20 cellular contexts compared by ENCODE assay signal in the genomic region with DNA sequence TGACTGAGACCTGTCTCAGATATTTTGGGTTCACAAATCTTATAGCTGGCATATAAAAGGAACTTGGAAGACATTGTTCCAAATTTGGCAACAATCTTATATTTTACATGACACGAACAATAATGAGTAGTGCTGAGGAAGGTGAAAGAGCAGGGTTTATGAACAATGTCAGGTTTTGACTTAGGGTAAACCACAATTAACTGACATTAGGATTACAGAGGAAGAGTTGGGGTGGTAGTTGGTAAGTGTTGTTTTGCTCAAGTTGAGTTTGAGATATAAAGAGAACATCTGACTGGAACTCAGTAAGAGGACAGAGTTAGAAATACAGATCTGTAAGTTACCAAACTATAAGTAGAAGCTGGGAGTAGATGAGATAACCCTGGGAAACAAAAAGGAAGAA. TPM values are rescaled to one million over a fixed set of nuclear protein-coding genes. Genes with fewer than 3 reads are reported as not detected.
DNase-seq lines count a peak whose midpoint lies in the region; TF ChIP-seq lines count a peak whose summit lies in the region.
"Had no signal": no experiment of that assay in that cellular context is flagged by ENCODE, and none has a peak within 500 bp of the region (broad histone marks: within the 10 kb centered on the region; RNA-seq: fewer than 3 reads in every experiment).

No MANE protein-coding gene starts in this region.

- no peak overlapping the region for H4K91ac ChIP-seq in H9 (ENCODE audit: insufficient read length, low read depth, low read length)

- H2BK20ac ChIP-seq in H9 (ENCODE audit: low read depth, low read length, poor library complexity, severe bottlenecking), result no peak overlapping the region

- H3K27ac ChIP-seq in DOHH2 (ENCODE audit: low read depth, low read length) (no peak overlapping the region), H9 (ENCODE audit: insufficient read length, low read depth, low read length) (peak overlapping the region; percentile 95), iPS-18a (ENCODE audit: low read length) (peak overlapping the region; percentile 90)
- H3K27ac ChIP-seq: dorsolateral prefrontal cortex, lower lobe of right lung, pancreas, thoracic aorta had no signal

- H3K9ac ChIP-seq in H9 (ENCODE audit: extremely low read depth, insufficient read length, low read length) (no peak overlapping the region), iPS-18a (ENCODE audit: low read length) (peak overlapping the region; percentile 25)

- H3K27me3 Mint-ChIP-seq in H9 (ENCODE audit: low read depth), result no peaks in the 10 kb centered on the region
- H3K27me3 Mint-ChIP-seq in T-helper 2 cell treated with Interferon-gamma antibody and Interleukin-4, amounts not matched to agents 5 μg/mL and 100 μg/mL, for 36 hours (ENCODE audit: low read depth), result no peaks in the 10 kb centered on the region
- H3K27me3 Mint-ChIP-seq: CD4-positive, alpha-beta T cell had no signal

- H2BK12ac ChIP-seq in H9 (ENCODE audit: insufficient read length, low read depth, low read length), result no peak overlapping the region

- H3K4ac ChIP-seq in H9 (ENCODE audit: low read depth, low read length), result no peak overlapping the region

- H2BK120ac ChIP-seq in H9 (ENCODE audit: low read depth, low read length, poor library complexity, severe bottlenecking), result no peak overlapping the region

- H3K4me1 ChIP-seq in DOHH2 (ENCODE audit: control insufficient read depth, low read length), result peaks cover 49% of the 10 kb centered on the region
- peaks cover 15% of the 10 kb centered on the region; the same call in 1 of the 2 replicates for H3K4me1 ChIP-seq in H9 (ENCODE audit: insufficient read depth, low read length)
- H3K4me1 ChIP-seq in iPS-18a (ENCODE audit: control insufficient read depth, low read depth, low read length), result peaks cover 52% of the 10 kb centered on the region
- H3K4me1 ChIP-seq: lower lobe of right lung, pancreas had no signal

- no peaks in the 10 kb centered on the region for H3K79me2 ChIP-seq in DOHH2 (ENCODE audit: control insufficient read depth, low read length)
- no peaks in the 10 kb centered on the region for H3K79me2 ChIP-seq in H9 (ENCODE audit: insufficient read depth, low read length)

- no peak overlapping the region for H3T11ph ChIP-seq in H9 (ENCODE audit: low read length)

- TF ChIP-seq CTCF in DOHH2 (IDR thresholded peaks at IDR 0.05; ENCODE audit: low read depth, low read length, poor library complexity, severe bottlenecking), result no peak
- TF ChIP-seq CTCF in H9 (conservative IDR thresholded peaks at IDR 0.05), result no peak

- H3K4me3 ChIP-seq in DOHH2 (ENCODE audit: low read length), result no peak overlapping the region; the same call in 1 of the 2 replicates
- peak overlapping the region; percentile 26 for H3K4me3 ChIP-seq in iPS-18a (ENCODE audit: low read length)
- H3K4me3 ChIP-seq: dorsolateral prefrontal cortex, lower lobe of right lung, mucosa of descending colon, pancreas, thoracic aorta had no signal

- H3K79me1 ChIP-seq in H9 (ENCODE audit: insufficient read depth, low read depth, low read length, poor library complexity, severe bottlenecking), result no peaks in the 10 kb centered on the region

- H4K8ac ChIP-seq in H9 (replicated peaks; ENCODE audit: insufficient read length, low read depth, low read length), result no peak overlapping the region

- no peaks in the 10 kb centered on the region for H3K9me3 Mint-ChIP-seq in H9
- peaks cover 4% of the 10 kb centered on the region for H3K9me3 Mint-ChIP-seq in T-helper 2 cell treated with Interferon-gamma antibody and Interleukin-4, amounts not matched to agents 5 μg/mL and 100 μg/mL, for 36 hours
- H3K9me3 Mint-ChIP-seq: CD4-positive, alpha-beta T cell had no signal

- peak overlapping the region in 1 of 2 experiments; percentile 53; a peak in 3 of 5 replicates for H3K4me3 Mint-ChIP-seq in H9
- peak overlapping the region; percentile 62 for H3K4me3 Mint-ChIP-seq in T-helper 2 cell treated with Interferon-gamma antibody and Interleukin-4, amounts not matched to agents 5 μg/mL and 100 μg/mL, for 36 hours
- H3K4me3 Mint-ChIP-seq: CD4-positive, alpha-beta T cell had no signal

- no peak overlapping the region for H3K23ac ChIP-seq in H9 (ENCODE audit: insufficient read length, low read depth, low read length)

- H3K4me1 Mint-ChIP-seq in H9, result peaks cover 64 to 70% of the 10 kb centered on the region in 2 experiments
- H3K4me1 Mint-ChIP-seq in T-helper 2 cell treated with Interferon-gamma antibody and Interleukin-4, amounts not matched to agents 5 μg/mL and 100 μg/mL, for 36 hours (ENCODE audit: low read depth), result peaks cover 59% of the 10 kb centered on the region

- H3K27me3 ChIP-seq in DOHH2 (ENCODE audit: control insufficient read depth, low read length), result no peaks in the 10 kb centered on the region
- no peaks in the 10 kb centered on the region for H3K27me3 ChIP-seq in H9 (ENCODE audit: insufficient read depth, low read length)
- no peaks in the 10 kb centered on the region for H3K27me3 ChIP-seq in iPS-18a (ENCODE audit: control insufficient read depth, insufficient read depth, low read length)
- H3K27me3 ChIP-seq: dorsolateral prefrontal cortex, pancreas had no signal

- H2AK5ac ChIP-seq in H9 (ENCODE audit: insufficient read length, low read length), result no peak overlapping the region

- no peak overlapping the region for H3K18ac ChIP-seq in H9 (ENCODE audit: insufficient read length, low read depth, low read length)

- H3F3A ChIP-seq in DOHH2 (ENCODE audit: control insufficient read depth, insufficient read depth), result no peaks in the 10 kb centered on the region

- H4K5ac ChIP-seq in H9 (ENCODE audit: insufficient read length, low read depth, low read length), result no peak overlapping the region

- peak overlapping the region; percentile 93 to 99 (median 96) for H3K27ac Mint-ChIP-seq in H9
- H3K27ac Mint-ChIP-seq in T-helper 2 cell treated with Interferon-gamma antibody and Interleukin-4, amounts not matched to agents 5 μg/mL and 100 μg/mL, for 36 hours, result peak overlapping the region; percentile 91
- H3K27ac Mint-ChIP-seq: CD4-positive, alpha-beta T cell had no signal

- H3K9me2 ChIP-seq in DOHH2 (replicated peaks; ENCODE audit: control insufficient read depth, low read length), result no peaks in the 10 kb centered on the region

- no peak overlapping the region for H3K56ac ChIP-seq in H9 (ENCODE audit: insufficient read length, low read depth, low read length)

- H3K4me2 ChIP-seq in DOHH2 (ENCODE audit: low read length) (peak overlapping the region; percentile 29; the same call in 1 of the 2 replicates), H9 (ENCODE audit: insufficient read depth, insufficient read length, low read length) (peak overlapping the region; percentile 57)

- H3K36me3 ChIP-seq in DOHH2 (ENCODE audit: control insufficient read depth, low read length), result peaks cover 53% of the 10 kb centered on the region
- H3K36me3 ChIP-seq in iPS-18a (ENCODE audit: control insufficient read depth, low read depth, low read length), result peaks cover 4% of the 10 kb centered on the region
- H3K36me3 ChIP-seq: pancreas had no signal

- DNase-seq in H9 (no peak), hippocampal formation (lab: John Stamatoyannopoulos, UW) (no peak), NK-92 (lab: John Stamatoyannopoulos, UW; ENCODE audit: unreplicated experiment) (no peak)
- no peak for DNase-seq in T-helper 2 cell treated with Interferon-gamma antibody and Interleukin-4, amounts not matched to agents 5 μg/mL and 100 μg/mL, for 36 hours (ENCODE audit: low spot score)
- no peak for DNase-seq in activated effector memory CD4-positive, alpha-beta T cell treated with anti-CD3 and anti-CD28 coated beads, Interleukin-2, amount 50 U/mL, for 16 hours
- DNase-seq: activated CD4-positive, CD25-positive, alpha-beta regulatory T cell; CD4-positive, alpha-beta T cell; dorsolateral prefrontal cortex; lower lobe of right lung; mucosa of descending colon; NCI-H1048; NCI-H187 treated with DMSO at 0.1 percent for 48 hours; NCI-H226; pancreas; right cardiac atrium; stimulated activated CD4-positive, alpha-beta T cell treated with anti-CD3 and anti-CD28 coated beads, Interleukin-4, amount 100 ng/mL, for 24 hours; stimulated activated naive CD8-positive, alpha-beta T cell treated with anti-CD3 and anti-CD28 coated beads, Interleukin-15, Interleukin-2, amounts not matched to agents 100 U/mL and 50 U/mL, for 24 hours had no signal

- H4K20me1 ChIP-seq in DOHH2 (ENCODE audit: control insufficient read depth, insufficient read depth, low read depth, low read length), result no peaks in the 10 kb centered on the region
- no peaks in the 10 kb centered on the region for H4K20me1 ChIP-seq in H9 (ENCODE audit: control insufficient read depth, insufficient read depth, insufficient read length)

- H3K23me2 ChIP-seq in H9 (ENCODE audit: insufficient read length, low read depth, low read length, poor library complexity, severe bottlenecking), result no peaks in the 10 kb centered on the region

- no peak overlapping the region for H2BK5ac ChIP-seq in H9 (ENCODE audit: insufficient read length, low read length)

- no peak overlapping the region for H2AFZ ChIP-seq in H9 (ENCODE audit: low read length)

- no CpG with 5 or more reads among the region's 1 CpG for WGBS in H9 (ENCODE audit: extremely low coverage, insufficient read length, low lambda C conversion rate)

- H2BK15ac ChIP-seq in H9 (ENCODE audit: low read depth, low read length), result no peak overlapping the region

- H3K14ac ChIP-seq in H9 (ENCODE audit: insufficient read depth, low read length), result no peak overlapping the region

- no peaks in the 10 kb centered on the region for H3K9me3 ChIP-seq in DOHH2 (ENCODE audit: control insufficient read depth, insufficient read depth, low read length)
- H3K9me3 ChIP-seq in H9 (ENCODE audit: control insufficient read depth, low read depth, low read length), result no peaks in the 10 kb centered on the region
- no peaks in the 10 kb centered on the region for H3K9me3 ChIP-seq in iPS-18a (ENCODE audit: control insufficient read depth, low read depth, low read length)
- H3K9me3 ChIP-seq: lower lobe of right lung, mucosa of descending colon, pancreas, thoracic aorta had no signal

- peaks cover 8 to 22% (median 13%) of the 10 kb centered on the region in 3 experiments; a peak in 6 of 7 replicates for H3K36me3 Mint-ChIP-seq in H9 (ENCODE audit: insufficient read depth in 1 of 3, low read depth in 3 of 3)
- H3K36me3 Mint-ChIP-seq in T-helper 2 cell treated with Interferon-gamma antibody and Interleukin-4, amounts not matched to agents 5 μg/mL and 100 μg/mL, for 36 hours (ENCODE audit: low read depth), result peaks cover 44% of the 10 kb centered on the region

RNA-seq across cellular contexts. Expression of a gene that starts 15.2 kb away (rescaled TPM):
- total RNA-seq in H9 (2021), result 11.6 and 12.5 TPM in 2 replicates

RNA-seq across cellular contexts. Expression of a gene that starts 15.2 kb away (rescaled TPM):
- total RNA-seq in H9 (2021), result 17.4 and 19.5 TPM in 2 replicates
